8 cellular contexts compared by ENCODE assay signal in the genomic region with DNA sequence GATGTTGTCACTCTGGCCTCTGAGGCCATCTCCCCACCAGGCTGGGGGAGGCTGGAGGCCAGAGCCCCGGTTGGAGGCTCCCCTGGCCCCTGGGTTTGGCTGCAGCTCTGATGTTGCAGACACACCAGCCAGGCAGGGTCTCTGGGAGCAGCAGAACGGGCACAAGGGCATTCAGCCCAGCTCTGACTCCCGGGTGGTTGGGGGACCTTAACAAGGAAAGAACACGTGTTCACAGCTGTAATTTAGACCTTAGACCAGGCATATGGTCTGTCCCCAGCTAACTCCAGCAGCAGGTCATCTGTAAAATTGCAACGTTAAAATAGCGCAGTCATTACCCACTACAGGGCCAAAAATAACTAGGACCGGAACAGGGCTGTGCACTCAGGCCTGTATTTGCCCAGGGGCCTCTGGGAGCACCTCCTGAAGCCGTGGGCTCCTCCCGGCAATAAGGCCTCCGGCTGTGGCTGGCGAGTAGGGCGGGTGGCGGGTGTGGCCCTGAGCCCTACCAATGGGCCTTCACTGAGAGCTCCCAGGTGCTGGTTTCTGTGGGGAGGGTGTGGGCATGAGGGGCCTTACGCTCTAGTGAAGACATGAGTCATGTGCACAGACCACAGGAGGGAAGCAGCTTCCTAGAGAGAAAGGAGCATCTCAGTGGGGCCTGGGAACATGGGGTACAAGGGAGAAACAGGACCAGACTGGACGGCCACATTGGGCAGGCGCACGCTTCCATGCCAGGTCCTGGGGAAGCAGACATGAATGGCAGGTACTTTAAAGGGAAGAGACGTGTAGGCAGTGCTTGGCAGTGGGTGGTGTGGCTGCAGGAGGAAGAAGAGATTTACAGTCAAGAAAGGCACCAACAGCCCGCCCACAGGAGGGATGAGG. TPM values are rescaled to one million over a fixed set of nuclear protein-coding genes. Genes with fewer than 3 reads are reported as not detected.
A peak's percentile ranks its signal among the peaks of the same experiment; 100 is the strongest.
DNase-seq lines count a peak whose midpoint lies in the region; ATAC-seq and TF ChIP-seq lines count a peak whose summit lies in the region.

No MANE protein-coding gene starts in this region.

- DNase-seq in NCI-H510A treated with DMSO at 0.1 percent for 48 hours (lab: John Stamatoyannopoulos, UW): peak; percentile 61
- DNase-seq in activated CD8-positive, alpha-beta memory T cell treated with anti-CD3 and anti-CD28 coated beads, Interleukin-2, amount 50 U/mL, for 4 hours: peak; percentile 64
- peak; percentile 46 for DNase-seq in fibroblast of mammary gland (ENCODE audit: low read depth)
- DNase-seq in stimulated activated CD4-positive, alpha-beta T cell treated with anti-CD3 and anti-CD28 coated beads, Interleukin-12 subunit alpha, Interleukin-12 subunit beta, amount 100 ng/mL, for 24 hours (ENCODE audit: low read depth in 2 of 2): peak; percentile 76 to 85
- DNase-seq in prostate gland (ENCODE audit: low spot score): no peak
- no peak for DNase-seq in NCI-H1048 (lab: John Stamatoyannopoulos, UW)

- no peaks in the 10 kb centered on the region for H3K4me1 ChIP-seq in prostate gland (replicated peaks)

- no peak overlapping the region for H3K27ac ChIP-seq in prostate gland

- H3K36me3 ChIP-seq in prostate gland: no peaks in the 10 kb centered on the region

- no peaks in the 10 kb centered on the region for H3K27me3 ChIP-seq in prostate gland (replicated peaks; ENCODE audit: insufficient read depth)

- no peaks in the 10 kb centered on the region for H3K9me3 ChIP-seq in prostate gland

- intact Hi-C loops in prostate gland (cut with DNase I): no loop called here

- no peak overlapping the region for H3K4me3 ChIP-seq in fibroblast of mammary gland (ENCODE audit: control insufficient read depth, low read depth, low read length)
- peak overlapping the region in 1 of 2 donors; percentile 1 for H3K4me3 ChIP-seq in prostate gland

- ATAC-seq in GM18867 (IDR thresholded peaks at IDR 0.05; ENCODE audit: unreplicated experiment): peak; percentile 92
- peak; percentile 92 for ATAC-seq in HG02885 (IDR thresholded peaks at IDR 0.05; ENCODE audit: poor library complexity, unreplicated experiment)

- TF ChIP-seq CTCF in fibroblast of mammary gland (conservative IDR thresholded peaks at IDR 0.05; ENCODE audit: control insufficient read depth, insufficient read depth, low read depth, low read length) (no peak), prostate gland (IDR thresholded peaks at IDR 0.05) (no peak)

- no peak for TF ChIP-seq POLR2A in prostate gland (IDR thresholded peaks at IDR 0.05)

- WGBS in prostate gland: 71% methylated on average over 18 of the region's 19 CpGs

RNA-seq across cellular contexts. Expression of gene LDLRAP1, which starts 6.1 kb away (rescaled TPM):
- total RNA-seq in prostate gland: 10 to 100 TPM; 37.8 to 56.3 TPM

Comparison
In these comparisons a context has a peak if more than half of its experiments do, and no peak if none do; other contexts are left out.
1. DNase-seq: peak in NCI-H510A treated with DMSO at 0.1 percent for 48 hours (single experiment), activated CD8-positive, alpha-beta memory T cell treated with anti-CD3 and anti-CD28 coated beads, Interleukin-2, amount 50 U/mL, for 4 hours (single experiment), fibroblast of mammary gland (single experiment) and stimulated activated CD4-positive, alpha-beta T cell treated with anti-CD3 and anti-CD28 coated beads, Interleukin-12 subunit alpha, Interleukin-12 subunit beta, amount 100 ng/mL, for 24 hours (2 of 2); none in prostate gland (single experiment) and NCI-H1048 (single experiment).